In genomic region chr2:86822668-86823067, GRCh38 we compare ENCODE assay signal across 27 cellular contexts. TPM values are rescaled to one million over a fixed set of nuclear protein-coding genes. Genes with fewer than 3 reads are reported as not detected.
"Had no signal": no experiment of that assay in that cellular context is flagged by ENCODE, and none has a peak within 500 bp of the region (broad histone marks: within the 10 kb centered on the region; RNA-seq: fewer than 3 reads in every experiment).

No MANE protein-coding gene starts in this region.

- H3K4me3 Mint-ChIP-seq: activated B cell treated with CpG ODN at 0.5 μM for 24 hours, endodermal cell, immature natural killer cell, naive B cell, neural crest cell, type B pancreatic cell had no signal

- H3K36me3 Mint-ChIP-seq: type B pancreatic cell had no signal

- DNase-seq: activated B cell treated with CpG ODN at 0.5 μM for 24 hours; activated CD4-positive, alpha-beta T cell treated with anti-CD3 and anti-CD28 coated beads, Interleukin-2, amount 50 U/mL, for 1 hour; activated naive CD4-positive, alpha-beta T cell; activated T-cell treated with anti-CD3 and anti-CD28 coated beads, Interleukin-2, amount 50 U/mL, for 48 hours; amygdala; caudate nucleus; endodermal cell; foreskin fibroblast; head of caudate nucleus; hippocampal formation; immature natural killer cell; kidney; left colon; mammary epithelial cell; naive B cell; nucleus accumbens; psoas muscle; SK-N-SH; stimulated activated CD4-positive, alpha-beta T cell treated with anti-CD3 and anti-CD28 coated beads, Interleukin-2, amount 100 ng/mL, for 24 hours; stimulated activated naive CD4-positive, alpha-beta T cell; T-helper 2 cell; uterus had no signal

- H3K9me3 Mint-ChIP-seq: immature natural killer cell, type B pancreatic cell had no signal

- H3K4me1 Mint-ChIP-seq: activated B cell treated with CpG ODN at 0.5 μM for 24 hours, naive B cell had no signal

- ATAC-seq: activated naive CD4-positive, alpha-beta T cell treated with anti-CD3 and anti-CD28 coated beads, Interleukin-2, amount 50 U/mL, for 72 hours; esophagus mucosa; left colon; psoas muscle had no signal

- H3K27ac Mint-ChIP-seq: activated B cell treated with CpG ODN at 0.5 μM for 24 hours; activated naive CD4-positive, alpha-beta T cell treated with anti-CD3 and anti-CD28 coated beads, Interleukin-2, amount 50 U/mL, for 72 hours; endodermal cell; immature natural killer cell; type B pancreatic cell had no signal

RNA-seq across cellular contexts. Expression of gene CD8A, which starts 32.0 kb away (rescaled TPM):
- total RNA-seq: smooth muscle cell had no signal

RNA-seq across cellular contexts. Expression of gene CD8B, which starts 39.0 kb away (rescaled TPM):
- total RNA-seq: activated B cell treated with CpG ODN at 0.5 μM for 24 hours, endodermal cell, esophagus mucosa, mammary epithelial cell, neural crest cell, smooth muscle cell had no signal
